In genomic region chr5:170633235-170634041, GRCh38 we compare ENCODE assay signal across 7 cellular contexts.
DNase-seq lines count a peak whose midpoint lies in the region; ATAC-seq and TF ChIP-seq lines count a peak whose summit lies in the region.

No MANE protein-coding gene starts in this region.

- no peak for TF ChIP-seq POLR2A in upper lobe of left lung (IDR thresholded peaks at IDR 0.05)

- H3K27me3 ChIP-seq in HUES6 (ENCODE audit: control insufficient read depth, insufficient read depth, low read length) (no peaks in the 10 kb centered on the region), esophagus (ENCODE audit: control insufficient read depth in 1 of 2, insufficient read depth in 2 of 2, low read length in 2 of 2) (no peaks in the 10 kb centered on the region), upper lobe of left lung (no peaks in the 10 kb centered on the region)

- peaks cover 25% of the 10 kb centered on the region for H3K4me1 ChIP-seq in HUES6 (ENCODE audit: control insufficient read depth, insufficient read depth, low read length)
- H3K4me1 ChIP-seq in esophagus (ENCODE audit: control insufficient read depth in 2 of 2, insufficient read depth in 2 of 2, low read length in 1 of 2), result peaks cover 0 to 6% of the 10 kb centered on the region in 2 donors
- H3K4me1 ChIP-seq in upper lobe of left lung, result peaks cover 13 to 20% (median 17%) of the 10 kb centered on the region in 4 donors

- H3K9ac ChIP-seq in HUES6 (ENCODE audit: low read length), result peak overlapping the region; percentile 45

- no peak for TF ChIP-seq EP300 in upper lobe of left lung (IDR thresholded peaks at IDR 0.05)

- H3K4me3 ChIP-seq in HUES6 (ENCODE audit: low read depth, low read length), result peak overlapping the region; percentile 74
- no peak overlapping the region for H3K4me3 ChIP-seq in esophagus (ENCODE audit: low read depth in 1 of 2, low read length in 2 of 2)
- H3K4me3 ChIP-seq in upper lobe of left lung, result peak overlapping the region in 3 of 4 donors; percentile 12 to 28 (median 27)

- H3K36me3 ChIP-seq in HUES6 (ENCODE audit: control insufficient read depth, insufficient read depth, low read length) (no peaks in the 10 kb centered on the region), esophagus (ENCODE audit: control insufficient read depth in 2 of 2, insufficient read depth in 2 of 2, low read length in 1 of 2) (no peaks in the 10 kb centered on the region), upper lobe of left lung (no peaks in the 10 kb centered on the region)

- H3K27ac ChIP-seq in HUES6 (ENCODE audit: low read depth, low read length) (no peak overlapping the region), esophagus (ENCODE audit: low read depth in 2 of 2, low read length in 1 of 2) (peak overlapping the region; percentile 47 to 69), upper lobe of left lung (peak overlapping the region; percentile 41 to 73 (median 63))

- ATAC-seq in upper lobe of left lung (ENCODE audit: low FRiP score in 2 of 2), result peak in 1 of 2 donors; percentile 77
- no peak for ATAC-seq in GM21723 (IDR thresholded peaks at IDR 0.05; ENCODE audit: unreplicated experiment)

- H3K9me3 ChIP-seq in HUES6 (ENCODE audit: control insufficient read depth, insufficient read depth, low read depth, low read length) (no peaks in the 10 kb centered on the region), esophagus (ENCODE audit: control insufficient read depth in 2 of 2, insufficient read depth in 1 of 2, low read depth in 1 of 2, low read length in 1 of 2) (no peaks in the 10 kb centered on the region), upper lobe of left lung (no peaks in the 10 kb centered on the region)

- 3 to 4% methylated on average over 11 to 13 of the region's 24 CpGs for WGBS in esophagus, 2 donors
- WGBS in upper lobe of left lung, 2 donors, result 0 to 2% methylated on average over 11 to 13 of the region's 24 CpGs

- TF ChIP-seq CTCF in upper lobe of left lung (IDR thresholded peaks at IDR 0.05), result no peak

- DNase-seq in ELF-1 (ENCODE audit: low read depth, low spot score) (peak; percentile 66), SW 1271 (lab: John Stamatoyannopoulos, UW) (peak; percentile 54 to 93), mucosa of gallbladder (ENCODE audit: low spot score) (peak; percentile 68), upper lobe of left lung (no peak)

Comparison
In these comparisons a context has a peak if more than half of its experiments do, and no peak if none do; other contexts are left out.
1. DNase-seq: peak in ELF-1 (single experiment), SW 1271 (2 of 2) and mucosa of gallbladder (single experiment); none in upper lobe of left lung (0 of 2).
2. H3K4me3 ChIP-seq: peak in HUES6 (single experiment) and upper lobe of left lung (3 of 4); none in esophagus (0 of 2).